Comparison of ENCODE assay signal across 1 cellular context in the genomic region with DNA sequence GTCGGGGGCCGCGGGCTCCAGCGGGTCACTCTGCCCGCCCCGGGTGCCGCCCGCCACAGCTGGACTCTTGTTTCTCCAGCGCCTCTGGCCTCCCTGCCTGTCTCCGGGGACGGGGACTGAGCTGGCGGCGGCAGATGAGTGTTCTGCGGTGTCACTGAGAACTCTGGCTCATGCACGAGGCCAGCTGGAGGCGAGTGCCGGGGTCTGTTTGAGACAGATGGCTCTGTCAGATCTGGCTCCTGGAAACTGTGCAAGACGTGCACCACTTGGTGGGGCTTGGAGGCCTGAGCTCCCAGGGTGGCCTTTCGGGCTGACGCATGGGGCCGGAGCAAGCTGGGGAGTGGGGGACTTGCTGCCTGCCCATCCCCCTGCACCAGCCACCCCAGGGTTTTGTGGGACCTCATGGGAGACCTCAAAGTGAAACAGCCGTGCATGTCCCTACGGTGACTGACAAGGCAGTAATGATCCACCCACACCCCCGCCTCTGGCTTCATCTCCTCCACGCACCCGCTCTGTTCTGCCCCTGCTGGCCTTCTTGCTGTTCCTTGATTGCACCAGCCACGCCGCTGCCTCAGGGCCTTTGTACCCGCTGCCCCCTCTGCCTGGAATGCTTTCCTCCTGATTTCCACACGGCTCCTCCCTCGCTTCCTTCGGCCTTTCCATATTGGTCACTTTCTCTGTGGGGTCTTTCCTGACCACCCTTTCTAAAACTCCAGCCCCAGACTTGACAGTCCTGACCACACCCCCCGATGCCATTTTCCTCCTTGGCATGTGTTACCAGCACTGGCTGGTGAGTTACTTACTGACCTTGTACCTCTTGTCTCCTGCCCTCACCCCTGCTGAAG.
A peak's percentile ranks its signal among the peaks of the same experiment; 100 is the strongest.
TF ChIP-seq lines count a peak whose summit lies in the region.

No MANE protein-coding gene starts in this region.

TF ChIP-seq in K562, 482 proteins besides CTCF, POLR2A, EP300 and RAD21 (continued from another document and continues in another):
- TF ChIP-seq CEBPB (tag; IDR thresholded peaks at IDR 0.05) (no peak), HOXB6 (CRISPR knock-in tag; IDR thresholded peaks at IDR 0.05; ENCODE audit: borderline replicate concordance) (no peak), ZNF133 (CRISPR knock-in tag; IDR thresholded peaks at IDR 0.05) (no peak), FOXK1 (CRISPR knock-in tag; IDR thresholded peaks at IDR 0.05; ENCODE audit: borderline replicate concordance) (no peak; the same call in 1 of the 2 replicates), MAFF (IDR thresholded peaks at IDR 0.05; ENCODE audit: low read length) (no peak), ZNF57 (CRISPR knock-in tag; IDR thresholded peaks at IDR 0.05) (no peak), ZC3H11A (IDR thresholded peaks at IDR 0.05; ENCODE audit: low read depth, low read length) (no peak), TGIF2 (CRISPR knock-in tag; IDR thresholded peaks at IDR 0.05) (no peak), GTF2F1 (IDR thresholded peaks at IDR 0.05; ENCODE audit: low read depth, low read length) (no peak), SMARCB1 (IDR thresholded peaks at IDR 0.05; ENCODE audit: insufficient read length, low read depth) (no peak), POU5F1 (IDR thresholded peaks at IDR 0.05; ENCODE audit: borderline replicate concordance, low read depth, low read length, partially characterized antibody) (no peak), MYNN (IDR thresholded peaks at IDR 0.05) (no peak), MYNN (CRISPR knock-in tag; IDR thresholded peaks at IDR 0.05) (no peak), CBX2 (IDR thresholded peaks at IDR 0.05; ENCODE audit: insufficient read depth, low read length, poor library complexity, severe bottlenecking) (no peak), XRCC3 (IDR thresholded peaks at IDR 0.05) (no peak), XRCC5 (IDR thresholded peaks at IDR 0.05; ENCODE audit: low read depth, low read length) (no peak), HLTF (IDR thresholded peaks at IDR 0.05) (peak; percentile 33; the same call in 1 of the 2 replicates), ZNF232 (CRISPR knock-in tag; IDR thresholded peaks at IDR 0.05) (no peak), SMAD2 (IDR thresholded peaks at IDR 0.05; ENCODE audit: low read depth, low read length) (no peak), PRPF4 (IDR thresholded peaks at IDR 0.05; ENCODE audit: insufficient read depth, low read depth, low read length, poor library complexity, severe bottlenecking) (no peak), ARHGAP35 (IDR thresholded peaks at IDR 0.05; ENCODE audit: partially characterized antibody) (no peak), NR2C2 (CRISPR knock-in tag; IDR thresholded peaks at IDR 0.05) (no peak), NR2C2 (tag; IDR thresholded peaks at IDR 0.05) (no peak), NR3C1 (CRISPR knock-in tag; IDR thresholded peaks at IDR 0.05) (no peak), ZSCAN29 (IDR thresholded peaks at IDR 0.05) (no peak), GABPB1 (CRISPR knock-in tag; IDR thresholded peaks at IDR 0.05) (peak; percentile 59), ETV5 (CRISPR knock-in tag; IDR thresholded peaks at IDR 0.05; ENCODE audit: low read depth) (no peak), ZNF212 (CRISPR knock-in tag; IDR thresholded peaks at IDR 0.05) (no peak), ZNF184 (CRISPR knock-in tag; IDR thresholded peaks at IDR 0.05) (no peak), PPARD (CRISPR knock-in tag; IDR thresholded peaks at IDR 0.05) (no peak), ZNF785 (CRISPR knock-in tag; IDR thresholded peaks at IDR 0.05) (no peak), PCBP2 (IDR thresholded peaks at IDR 0.05; ENCODE audit: low read depth, low read length, poor library complexity, severe bottlenecking) (no peak), ZBTB17 (CRISPR knock-in tag; IDR thresholded peaks at IDR 0.05) (no peak), RAD51 (IDR thresholded peaks at IDR 0.05; ENCODE audit: borderline replicate concordance, low read depth) (no peak), CBX8 (IDR thresholded peaks at IDR 0.05; ENCODE audit: borderline replicate concordance, extremely low read depth, low read depth, low read length, poor library complexity, severe bottlenecking) (no peak), GATAD2B (IDR thresholded peaks at IDR 0.05; ENCODE audit: borderline replicate concordance) (no peak), BHLHE40 (IDR thresholded peaks at IDR 0.05; ENCODE audit: low read length) (peak; percentile 73), ERF (CRISPR knock-in tag; IDR thresholded peaks at IDR 0.05) (no peak), HEY1 (CRISPR knock-in tag; IDR thresholded peaks at IDR 0.05; ENCODE audit: borderline replicate concordance) (no peak), ZNF174 (CRISPR knock-in tag; IDR thresholded peaks at IDR 0.05) (no peak), ZNF23 (CRISPR knock-in tag; IDR thresholded peaks at IDR 0.05) (no peak), YBX1 (IDR thresholded peaks at IDR 0.05) (no peak), ZNF263 (CRISPR knock-in tag; IDR thresholded peaks at IDR 0.05; ENCODE audit: borderline replicate concordance) (no peak), RBBP5 (IDR thresholded peaks at IDR 0.05; ENCODE audit: borderline replicate concordance, insufficient read depth, low read length, poor library complexity, severe bottlenecking) (peak; percentile 57), MEF2D (tag; conservative IDR thresholded peaks at IDR 0.05; ENCODE audit: low read depth) (no peak), POLR2AphosphoS2 (IDR thresholded peaks at IDR 0.05; ENCODE audit: low read length) (no peak), ZNF75A (CRISPR knock-in tag; IDR thresholded peaks at IDR 0.05) (no peak), CBFB (CRISPR knock-in tag; IDR thresholded peaks at IDR 0.05) (no peak), SNRNP70 (optimal IDR thresholded peaks at IDR 0.05; ENCODE audit: low read depth, low read length) (no peak), BRCA1 (IDR thresholded peaks at IDR 0.05) (no peak), BRCA1 (CRISPR knock-in tag; IDR thresholded peaks at IDR 0.05) (no peak), CBFA2T3 (IDR thresholded peaks at IDR 0.05) (peak; percentile 85), FOXJ2 (tag; IDR thresholded peaks at IDR 0.05) (no peak), ZNF778 (CRISPR knock-in tag; IDR thresholded peaks at IDR 0.05) (no peak), ZKSCAN8 (CRISPR knock-in tag; IDR thresholded peaks at IDR 0.05) (no peak), STAG1 (CRISPR knock-in tag; IDR thresholded peaks at IDR 0.05; ENCODE audit: borderline replicate concordance) (0 out of 2 replicates have a peak, but pooled peaks have one; percentile 16)
- TF ChIP-seq, protein P1, sequence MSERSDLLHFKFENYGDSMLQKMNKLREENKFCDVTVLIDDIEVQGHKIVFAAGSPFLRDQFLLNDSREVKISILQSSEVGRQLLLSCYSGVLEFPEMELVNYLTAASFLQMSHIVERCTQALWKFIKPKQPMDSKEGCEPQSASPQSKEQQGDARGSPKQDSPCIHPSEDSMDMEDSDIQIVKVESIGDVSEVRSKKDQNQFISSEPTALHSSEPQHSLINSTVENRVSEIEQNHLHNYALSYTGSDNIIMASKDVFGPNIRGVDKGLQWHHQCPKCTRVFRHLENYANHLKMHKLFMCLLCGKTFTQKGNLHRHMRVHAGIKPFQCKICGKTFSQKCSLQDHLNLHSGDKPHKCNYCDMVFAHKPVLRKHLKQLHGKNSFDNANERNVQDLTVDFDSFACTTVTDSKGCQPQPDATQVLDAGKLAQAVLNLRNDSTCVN (CRISPR knock-in tag; IDR thresholded peaks at IDR 0.05): no peak
- TF ChIP-seq, protein P2, sequence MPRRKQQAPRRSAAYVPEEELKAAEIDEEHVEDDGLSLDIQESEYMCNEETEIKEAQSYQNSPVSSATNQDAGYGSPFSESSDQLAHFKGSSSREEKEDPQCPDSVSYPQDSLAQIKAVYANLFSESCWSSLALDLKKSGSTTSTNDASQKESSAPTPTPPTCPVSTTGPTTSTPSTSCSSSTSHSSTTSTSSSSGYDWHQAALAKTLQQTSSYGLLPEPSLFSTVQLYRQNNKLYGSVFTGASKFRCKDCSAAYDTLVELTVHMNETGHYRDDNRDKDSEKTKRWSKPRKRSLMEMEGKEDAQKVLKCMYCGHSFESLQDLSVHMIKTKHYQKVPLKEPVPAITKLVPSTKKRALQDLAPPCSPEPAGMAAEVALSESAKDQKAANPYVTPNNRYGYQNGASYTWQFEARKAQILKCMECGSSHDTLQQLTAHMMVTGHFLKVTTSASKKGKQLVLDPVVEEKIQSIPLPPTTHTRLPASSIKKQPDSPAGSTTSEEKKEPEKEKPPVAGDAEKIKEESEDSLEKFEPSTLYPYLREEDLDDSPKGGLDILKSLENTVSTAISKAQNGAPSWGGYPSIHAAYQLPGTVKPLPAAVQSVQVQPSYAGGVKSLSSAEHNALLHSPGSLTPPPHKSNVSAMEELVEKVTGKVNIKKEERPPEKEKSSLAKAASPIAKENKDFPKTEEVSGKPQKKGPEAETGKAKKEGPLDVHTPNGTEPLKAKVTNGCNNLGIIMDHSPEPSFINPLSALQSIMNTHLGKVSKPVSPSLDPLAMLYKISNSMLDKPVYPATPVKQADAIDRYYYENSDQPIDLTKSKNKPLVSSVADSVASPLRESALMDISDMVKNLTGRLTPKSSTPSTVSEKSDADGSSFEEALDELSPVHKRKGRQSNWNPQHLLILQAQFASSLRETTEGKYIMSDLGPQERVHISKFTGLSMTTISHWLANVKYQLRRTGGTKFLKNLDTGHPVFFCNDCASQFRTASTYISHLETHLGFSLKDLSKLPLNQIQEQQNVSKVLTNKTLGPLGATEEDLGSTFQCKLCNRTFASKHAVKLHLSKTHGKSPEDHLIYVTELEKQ (CRISPR knock-in tag; IDR thresholded peaks at IDR 0.05): no peak
- TF ChIP-seq, protein P3, sequence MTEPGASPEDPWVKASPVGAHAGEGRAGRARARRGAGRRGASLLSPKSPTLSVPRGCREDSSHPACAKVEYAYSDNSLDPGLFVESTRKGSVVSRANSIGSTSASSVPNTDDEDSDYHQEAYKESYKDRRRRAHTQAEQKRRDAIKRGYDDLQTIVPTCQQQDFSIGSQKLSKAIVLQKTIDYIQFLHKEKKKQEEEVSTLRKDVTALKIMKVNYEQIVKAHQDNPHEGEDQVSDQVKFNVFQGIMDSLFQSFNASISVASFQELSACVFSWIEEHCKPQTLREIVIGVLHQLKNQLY (CRISPR knock-in tag; conservative IDR thresholded peaks at IDR 0.05): no peak
- TF ChIP-seq, protein P4, sequence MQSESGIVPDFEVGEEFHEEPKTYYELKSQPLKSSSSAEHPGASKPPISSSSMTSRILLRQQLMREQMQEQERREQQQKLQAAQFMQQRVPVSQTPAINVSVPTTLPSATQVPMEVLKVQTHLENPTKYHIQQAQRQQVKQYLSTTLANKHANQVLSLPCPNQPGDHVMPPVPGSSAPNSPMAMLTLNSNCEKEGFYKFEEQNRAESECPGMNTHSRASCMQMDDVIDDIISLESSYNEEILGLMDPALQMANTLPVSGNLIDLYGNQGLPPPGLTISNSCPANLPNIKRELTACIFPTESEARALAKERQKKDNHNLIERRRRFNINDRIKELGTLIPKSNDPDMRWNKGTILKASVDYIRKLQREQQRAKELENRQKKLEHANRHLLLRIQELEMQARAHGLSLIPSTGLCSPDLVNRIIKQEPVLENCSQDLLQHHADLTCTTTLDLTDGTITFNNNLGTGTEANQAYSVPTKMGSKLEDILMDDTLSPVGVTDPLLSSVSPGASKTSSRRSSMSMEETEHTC (IDR thresholded peaks at IDR 0.05): no peak
- TF ChIP-seq, protein P5, sequence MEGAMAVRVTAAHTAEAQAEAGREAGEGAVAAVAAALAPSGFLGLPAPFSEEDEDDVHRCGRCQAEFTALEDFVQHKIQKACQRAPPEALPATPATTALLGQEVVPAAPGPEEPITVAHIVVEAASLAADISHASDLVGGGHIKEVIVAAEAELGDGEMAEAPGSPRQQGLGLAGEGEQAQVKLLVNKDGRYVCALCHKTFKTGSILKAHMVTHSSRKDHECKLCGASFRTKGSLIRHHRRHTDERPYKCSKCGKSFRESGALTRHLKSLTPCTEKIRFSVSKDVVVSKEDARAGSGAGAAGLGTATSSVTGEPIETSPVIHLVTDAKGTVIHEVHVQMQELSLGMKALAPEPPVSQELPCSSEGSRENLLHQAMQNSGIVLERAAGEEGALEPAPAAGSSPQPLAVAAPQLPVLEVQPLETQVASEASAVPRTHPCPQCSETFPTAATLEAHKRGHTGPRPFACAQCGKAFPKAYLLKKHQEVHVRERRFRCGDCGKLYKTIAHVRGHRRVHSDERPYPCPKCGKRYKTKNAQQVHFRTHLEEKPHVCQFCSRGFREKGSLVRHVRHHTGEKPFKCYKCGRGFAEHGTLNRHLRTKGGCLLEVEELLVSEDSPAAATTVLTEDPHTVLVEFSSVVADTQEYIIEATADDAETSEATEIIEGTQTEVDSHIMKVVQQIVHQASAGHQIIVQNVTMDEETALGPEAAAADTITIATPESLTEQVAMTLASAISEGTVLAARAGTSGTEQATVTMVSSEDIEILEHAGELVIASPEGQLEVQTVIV (CRISPR knock-in tag; IDR thresholded peaks at IDR 0.05; ENCODE audit: borderline replicate concordance): no peak
- TF ChIP-seq, protein P6, sequence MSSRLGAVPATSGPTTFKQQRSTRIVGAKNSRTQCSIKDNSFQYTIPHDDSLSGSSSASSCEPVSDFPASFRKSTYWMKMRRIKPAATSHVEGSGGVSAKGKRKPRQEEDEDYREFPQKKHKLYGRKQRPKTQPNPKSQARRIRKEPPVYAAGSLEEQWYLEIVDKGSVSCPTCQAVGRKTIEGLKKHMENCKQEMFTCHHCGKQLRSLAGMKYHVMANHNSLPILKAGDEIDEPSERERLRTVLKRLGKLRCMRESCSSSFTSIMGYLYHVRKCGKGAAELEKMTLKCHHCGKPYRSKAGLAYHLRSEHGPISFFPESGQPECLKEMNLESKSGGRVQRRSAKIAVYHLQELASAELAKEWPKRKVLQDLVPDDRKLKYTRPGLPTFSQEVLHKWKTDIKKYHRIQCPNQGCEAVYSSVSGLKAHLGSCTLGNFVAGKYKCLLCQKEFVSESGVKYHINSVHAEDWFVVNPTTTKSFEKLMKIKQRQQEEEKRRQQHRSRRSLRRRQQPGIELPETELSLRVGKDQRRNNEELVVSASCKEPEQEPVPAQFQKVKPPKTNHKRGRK (tag; IDR thresholded peaks at IDR 0.05): no peak
- TF ChIP-seq, protein P7, sequence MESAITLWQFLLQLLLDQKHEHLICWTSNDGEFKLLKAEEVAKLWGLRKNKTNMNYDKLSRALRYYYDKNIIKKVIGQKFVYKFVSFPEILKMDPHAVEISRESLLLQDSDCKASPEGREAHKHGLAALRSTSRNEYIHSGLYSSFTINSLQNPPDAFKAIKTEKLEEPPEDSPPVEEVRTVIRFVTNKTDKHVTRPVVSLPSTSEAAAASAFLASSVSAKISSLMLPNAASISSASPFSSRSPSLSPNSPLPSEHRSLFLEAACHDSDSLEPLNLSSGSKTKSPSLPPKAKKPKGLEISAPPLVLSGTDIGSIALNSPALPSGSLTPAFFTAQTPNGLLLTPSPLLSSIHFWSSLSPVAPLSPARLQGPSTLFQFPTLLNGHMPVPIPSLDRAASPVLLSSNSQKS (CRISPR knock-in tag; IDR thresholded peaks at IDR 0.05): no peak
- TF ChIP-seq, protein P8, sequence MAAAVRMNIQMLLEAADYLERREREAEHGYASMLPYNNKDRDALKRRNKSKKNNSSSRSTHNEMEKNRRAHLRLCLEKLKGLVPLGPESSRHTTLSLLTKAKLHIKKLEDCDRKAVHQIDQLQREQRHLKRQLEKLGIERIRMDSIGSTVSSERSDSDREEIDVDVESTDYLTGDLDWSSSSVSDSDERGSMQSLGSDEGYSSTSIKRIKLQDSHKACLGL (CRISPR knock-in tag; IDR thresholded peaks at IDR 0.05; ENCODE audit: borderline replicate concordance, poor library complexity, severe bottlenecking): no peak
